In the genomic region with DNA sequence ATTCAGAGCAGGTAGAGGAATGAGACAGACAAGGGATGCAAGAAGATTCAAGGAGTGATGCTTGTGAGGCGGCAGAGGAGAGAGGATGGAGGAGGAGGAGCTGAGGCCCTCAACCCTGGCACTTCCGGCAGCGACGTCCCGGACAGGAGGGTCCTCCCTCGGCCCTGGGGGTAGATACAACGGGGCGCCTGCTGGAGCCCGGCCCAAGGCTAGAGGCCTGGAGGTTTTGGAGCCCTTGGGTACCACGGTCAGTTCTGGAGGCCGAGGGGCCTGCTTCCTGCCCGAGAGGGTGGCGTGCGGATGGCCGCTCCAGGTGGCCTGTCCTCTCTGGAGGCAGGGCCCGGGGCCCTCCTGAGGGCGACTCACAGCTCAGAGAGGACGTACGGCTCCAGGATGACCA, we compare ENCODE assay signal across 30 cellular contexts. TPM values are rescaled to one million over a fixed set of nuclear protein-coding genes. Genes with fewer than 3 reads are reported as not detected.
DNase-seq lines count a peak whose midpoint lies in the region; ATAC-seq and TF ChIP-seq lines count a peak whose summit lies in the region.
"Had no signal": no experiment of that assay in that cellular context is flagged by ENCODE, and none has a peak within 500 bp of the region (broad histone marks: within the 10 kb centered on the region; RNA-seq: fewer than 3 reads in every experiment).

No MANE protein-coding gene starts in this region.

- H3K27ac Mint-ChIP-seq in WTC11, result peak overlapping the region; percentile 85
- H3K27ac Mint-ChIP-seq in central memory CD8-positive, alpha-beta T cell (ENCODE audit: low read depth), result peak overlapping the region; percentile 86
- H3K27ac Mint-ChIP-seq in stimulated activated naive B cell treated with anti-CD40 and anti-IgM and Interleukin-4, amounts not matched to agents 10 μg/mL and 1 μg/mL and 100 μg/mL, for 72 hours, result peak overlapping the region; percentile 3
- H3K27ac Mint-ChIP-seq: B cell; CD14-positive monocyte; CD4-positive, alpha-beta T cell; CD4-positive, CD25-positive, alpha-beta regulatory T cell; CD8-positive, alpha-beta T cell had no signal

- CTCF ChIA-PET in WTC11 (lab: Charles Lee), result no interaction called here

- no peak for TF ChIP-seq CTCF in WTC11 (IDR thresholded peaks at IDR 0.05)

- H3K36me3 Mint-ChIP-seq in WTC11, result peaks cover 3% of the 10 kb centered on the region
- peaks cover 3% of the 10 kb centered on the region for H3K36me3 Mint-ChIP-seq in central memory CD8-positive, alpha-beta T cell (ENCODE audit: insufficient read depth)
- no peaks in the 10 kb centered on the region for H3K36me3 Mint-ChIP-seq in stimulated activated naive B cell treated with anti-CD40 and anti-IgM and Interleukin-4, amounts not matched to agents 10 μg/mL and 1 μg/mL and 100 μg/mL, for 72 hours
- H3K36me3 Mint-ChIP-seq: CD14-positive monocyte; CD4-positive, CD25-positive, alpha-beta regulatory T cell; CD8-positive, alpha-beta T cell had no signal

- no peak for ATAC-seq in WTC11
- no peak for ATAC-seq in central memory CD8-positive, alpha-beta T cell (replicated peaks; ENCODE audit: extremely low read depth, poor library complexity, severe bottlenecking)
- no peak for ATAC-seq in stimulated activated naive B cell treated with anti-CD40 and anti-IgM and Interleukin-4, amounts not matched to agents 10 μg/mL and 1 μg/mL and 100 μg/mL, for 72 hours (replicated peaks)
- ATAC-seq: A549; CD8-positive, alpha-beta T cell had no signal

- DNase-seq in WTC11 (ENCODE audit: low spot score), result no peak
- DNase-seq in central memory CD8-positive, alpha-beta T cell (ENCODE audit: low spot score in 2 of 2), result no peak
- no peak for DNase-seq in stimulated activated naive B cell treated with anti-CD40 and anti-IgM and Interleukin-4, amounts not matched to agents 10 μg/mL and 1 μg/mL and 100 μg/mL, for 72 hours
- DNase-seq in NCI-H748 treated with DMSO at 0.1 percent for 48 hours (lab: John Stamatoyannopoulos, UW), result no peak
- DNase-seq in germinal center (ENCODE audit: low spot score), result no peak
- DNase-seq in AG20443 (ENCODE audit: low spot score), result no peak
- DNase-seq: 8988T; ACHN; AML-193; BE2C; C1 segment of cervical spinal cord; Caco-2; Calu3; CD4-positive, alpha-beta memory T cell; CD4-positive, alpha-beta T cell; CD4-positive, CD25-positive, alpha-beta regulatory T cell; CD8-positive, alpha-beta memory T cell; CD8-positive, alpha-beta T cell; COR-L47; DMS 273 treated with DMSO at 0.1 percent for 48 hours; DMS153; DMS53; DMS79; DMS79 treated with DMSO at 0.1 percent for 48 hours; DND-41; EL had no signal

- H3K27me3 Mint-ChIP-seq in WTC11 (ENCODE audit: low read depth), result no peaks in the 10 kb centered on the region
- no peaks in the 10 kb centered on the region for H3K27me3 Mint-ChIP-seq in central memory CD8-positive, alpha-beta T cell
- H3K27me3 Mint-ChIP-seq in stimulated activated naive B cell treated with anti-CD40 and anti-IgM and Interleukin-4, amounts not matched to agents 10 μg/mL and 1 μg/mL and 100 μg/mL, for 72 hours, result peaks cover 9 to 21% of the 10 kb centered on the region in 2 donors
- H3K27me3 Mint-ChIP-seq: CD4-positive, alpha-beta memory T cell; CD4-positive, alpha-beta T cell had no signal

- H3K4me3 Mint-ChIP-seq in WTC11, result no peak overlapping the region
- H3K4me3 Mint-ChIP-seq in central memory CD8-positive, alpha-beta T cell, result no peak overlapping the region
- H3K4me3 Mint-ChIP-seq in stimulated activated naive B cell treated with anti-CD40 and anti-IgM and Interleukin-4, amounts not matched to agents 10 μg/mL and 1 μg/mL and 100 μg/mL, for 72 hours, result no peak overlapping the region
- H3K4me3 Mint-ChIP-seq: B cell; CD14-positive monocyte; CD4-positive, alpha-beta memory T cell; CD4-positive, alpha-beta T cell; CD4-positive, CD25-positive, alpha-beta regulatory T cell; CD8-positive, alpha-beta T cell had no signal

- H3K4me1 Mint-ChIP-seq in WTC11, result peaks cover 27% of the 10 kb centered on the region
- H3K4me1 Mint-ChIP-seq in central memory CD8-positive, alpha-beta T cell, result peaks cover 4% of the 10 kb centered on the region
- no peaks in the 10 kb centered on the region for H3K4me1 Mint-ChIP-seq in stimulated activated naive B cell treated with anti-CD40 and anti-IgM and Interleukin-4, amounts not matched to agents 10 μg/mL and 1 μg/mL and 100 μg/mL, for 72 hours
- H3K4me1 Mint-ChIP-seq: B cell; CD14-positive monocyte; CD4-positive, CD25-positive, alpha-beta regulatory T cell had no signal

- H3K9me3 Mint-ChIP-seq in WTC11, result no peaks in the 10 kb centered on the region
- H3K9me3 Mint-ChIP-seq in central memory CD8-positive, alpha-beta T cell, result no peaks in the 10 kb centered on the region
- H3K9me3 Mint-ChIP-seq in stimulated activated naive B cell treated with anti-CD40 and anti-IgM and Interleukin-4, amounts not matched to agents 10 μg/mL and 1 μg/mL and 100 μg/mL, for 72 hours, result no peaks in the 10 kb centered on the region
- H3K9me3 Mint-ChIP-seq: CD4-positive, alpha-beta T cell; CD8-positive, alpha-beta memory T cell; CD8-positive, alpha-beta T cell had no signal

- POLR2A ChIA-PET in WTC11 (lab: Charles Lee), result no interaction called here

TF ChIP-seq in WTC11, 78 proteins besides CTCF, POLR2A, EP300 and RAD21:
- TF ChIP-seq E2F1 (CRISPR knock-in tag; IDR thresholded peaks at IDR 0.05) (no peak), ZNF423 (CRISPR knock-in tag; IDR thresholded peaks at IDR 0.05) (no peak), ZBTB21 (CRISPR knock-in tag; IDR thresholded peaks at IDR 0.05; ENCODE audit: borderline replicate concordance) (no peak), SP1 (CRISPR knock-in tag; conservative IDR thresholded peaks at IDR 0.05) (no peak), HMGA2 (CRISPR knock-in tag; IDR thresholded peaks at IDR 0.05) (no peak), GRHL2 (CRISPR knock-in tag; IDR thresholded peaks at IDR 0.05; ENCODE audit: insufficient replicate concordance, severe bottlenecking) (no peak), GTF2I (CRISPR knock-in tag; conservative IDR thresholded peaks at IDR 0.05) (no peak), JAZF1 (CRISPR knock-in tag; IDR thresholded peaks at IDR 0.05) (no peak)
- TF ChIP-seq, protein P1, sequence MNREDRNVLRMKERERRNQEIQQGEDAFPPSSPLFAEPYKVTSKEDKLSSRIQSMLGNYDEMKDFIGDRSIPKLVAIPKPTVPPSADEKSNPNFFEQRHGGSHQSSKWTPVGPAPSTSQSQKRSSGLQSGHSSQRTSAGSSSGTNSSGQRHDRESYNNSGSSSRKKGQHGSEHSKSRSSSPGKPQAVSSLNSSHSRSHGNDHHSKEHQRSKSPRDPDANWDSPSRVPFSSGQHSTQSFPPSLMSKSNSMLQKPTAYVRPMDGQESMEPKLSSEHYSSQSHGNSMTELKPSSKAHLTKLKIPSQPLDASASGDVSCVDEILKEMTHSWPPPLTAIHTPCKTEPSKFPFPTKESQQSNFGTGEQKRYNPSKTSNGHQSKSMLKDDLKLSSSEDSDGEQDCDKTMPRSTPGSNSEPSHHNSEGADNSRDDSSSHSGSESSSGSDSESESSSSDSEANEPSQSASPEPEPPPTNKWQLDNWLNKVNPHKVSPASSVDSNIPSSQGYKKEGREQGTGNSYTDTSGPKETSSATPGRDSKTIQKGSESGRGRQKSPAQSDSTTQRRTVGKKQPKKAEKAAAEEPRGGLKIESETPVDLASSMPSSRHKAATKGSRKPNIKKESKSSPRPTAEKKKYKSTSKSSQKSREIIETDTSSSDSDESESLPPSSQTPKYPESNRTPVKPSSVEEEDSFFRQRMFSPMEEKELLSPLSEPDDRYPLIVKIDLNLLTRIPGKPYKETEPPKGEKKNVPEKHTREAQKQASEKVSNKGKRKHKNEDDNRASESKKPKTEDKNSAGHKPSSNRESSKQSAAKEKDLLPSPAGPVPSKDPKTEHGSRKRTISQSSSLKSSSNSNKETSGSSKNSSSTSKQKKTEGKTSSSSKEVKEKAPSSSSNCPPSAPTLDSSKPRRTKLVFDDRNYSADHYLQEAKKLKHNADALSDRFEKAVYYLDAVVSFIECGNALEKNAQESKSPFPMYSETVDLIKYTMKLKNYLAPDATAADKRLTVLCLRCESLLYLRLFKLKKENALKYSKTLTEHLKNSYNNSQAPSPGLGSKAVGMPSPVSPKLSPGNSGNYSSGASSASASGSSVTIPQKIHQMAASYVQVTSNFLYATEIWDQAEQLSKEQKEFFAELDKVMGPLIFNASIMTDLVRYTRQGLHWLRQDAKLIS (CRISPR knock-in tag; IDR thresholded peaks at IDR 0.05; ENCODE audit: borderline replicate concordance), result no peak

RNA-seq across cellular contexts. Expression of gene SSR4, which starts 13.5 kb away (rescaled TPM):
- 203 to 237 TPM (median 232 TPM) in 3 replicates for total RNA-seq in WTC11 (2021)

RNA-seq across cellular contexts. Expression of gene IDH3G, which starts 13.8 kb away (rescaled TPM):
- 50.4 to 52.9 TPM (median 52.4 TPM) in 3 replicates for total RNA-seq in WTC11 (2021)

RNA-seq across cellular contexts. Expression of gene PDZD4, which starts 22.4 kb away (rescaled TPM):
- 120 to 175 TPM (median 161 TPM) in 3 replicates for total RNA-seq in WTC11 (2021)
- total RNA-seq: B cell had no signal

RNA-seq across cellular contexts. Expression of gene SRPK3, which starts 27.1 kb away (rescaled TPM):
- total RNA-seq in WTC11 (2021), result not detected in 3 replicates
- total RNA-seq: A673; B cell; Caco-2; CD4-positive, alpha-beta memory T cell; CD4-positive, alpha-beta T cell; CD4-positive, CD25-positive, alpha-beta regulatory T cell; CD8-positive, alpha-beta memory T cell; CD8-positive, alpha-beta T cell had no signal

RNA-seq across cellular contexts. Expression of gene PLXNB3, which starts 43.9 kb away (rescaled TPM):
- 2.5 to 4.2 TPM (median 2.9 TPM) in 3 replicates for total RNA-seq in WTC11 (2021)
- total RNA-seq: A673; B cell; CD4-positive, alpha-beta memory T cell; CD4-positive, alpha-beta T cell had no signal

Comparison
In these comparisons a context has a peak if more than half of its experiments do, and no peak if none do; other contexts are left out.
1. H3K27ac Mint-ChIP-seq: peak in every context shown above with its lines; median percentile 86 in central memory CD8-positive, alpha-beta T cell; 85 in WTC11; 3 in stimulated activated naive B cell treated with anti-CD40 and anti-IgM and Interleukin-4, amounts not matched to agents 10 μg/mL and 1 μg/mL and 100 μg/mL, for 72 hours.